Comparison of ENCODE assay signal across 10 cellular contexts in genomic region chr1:206471993-206472392, GRCh38. TPM values are rescaled to one million over a fixed set of nuclear protein-coding genes. Genes with fewer than 3 reads are reported as not detected.
DNase-seq lines count a peak whose midpoint lies in the region; ATAC-seq and TF ChIP-seq lines count a peak whose summit lies in the region.
"Had no signal": no experiment of that assay in that cellular context is flagged by ENCODE, and none has a peak within 500 bp of the region (broad histone marks: within the 10 kb centered on the region; RNA-seq: fewer than 3 reads in every experiment).

No MANE protein-coding gene starts in this region.

- no peak overlapping the region for H2BK15ac ChIP-seq in mesenchymal stem cell (ENCODE audit: low read depth, poor library complexity, severe bottlenecking)

- no peak overlapping the region for H3K4me3 ChIP-seq in BLaER1
- H3K4me3 ChIP-seq in GM23338 = no peak overlapping the region; the same call in 1 of the 2 replicates
- H3K4me3 ChIP-seq in mesenchymal stem cell (ENCODE audit: insufficient read depth in 1 of 2, low read depth in 1 of 2, low read length in 2 of 2) = no peak overlapping the region

- H3K36me3 Mint-ChIP-seq in GM23338 (ENCODE audit: low read depth) = peaks cover 28% of the 10 kb centered on the region
- peaks cover 45% of the 10 kb centered on the region for H3K36me3 Mint-ChIP-seq in activated T-helper 1 cell treated with anti-CD3 and anti-CD28 coated beads, Interleukin-12 subunit alpha, Interleukin-12 subunit beta, Interleukin-2, Interleukin-4 antibody, amounts not matched to agents 30 ng/mL and 10 ng/mL and 1 ng/mL, durations not matched to agents 14 hours and 24 hours and 36 hours (ENCODE audit: low read depth)

- H3K27me3 ChIP-seq in BLaER1 = no peaks in the 10 kb centered on the region
- H3K27me3 ChIP-seq in GM23338 (ENCODE audit: insufficient read depth) = no peaks in the 10 kb centered on the region
- H3K27me3 ChIP-seq in mesenchymal stem cell (ENCODE audit: control insufficient read depth in 1 of 2, insufficient read depth in 1 of 2, low read length in 2 of 2) = no peaks in the 10 kb centered on the region
- H3K27me3 ChIP-seq: esophagus squamous epithelium had no signal

- H3K4me2 ChIP-seq in BLaER1 (peak overlapping the region; percentile 100), GM23338 (peak overlapping the region; percentile 92), mesenchymal stem cell (ENCODE audit: low read length, poor library complexity, severe bottlenecking) (no peak overlapping the region)

- no peaks in the 10 kb centered on the region; the same call in 2 of the 3 replicates for H3K9me3 Mint-ChIP-seq in GM23338
- H3K9me3 Mint-ChIP-seq in activated T-helper 1 cell treated with anti-CD3 and anti-CD28 coated beads, Interleukin-12 subunit alpha, Interleukin-12 subunit beta, Interleukin-2, Interleukin-4 antibody, amounts not matched to agents 30 ng/mL and 10 ng/mL and 1 ng/mL, durations not matched to agents 14 hours and 24 hours and 36 hours = no peaks in the 10 kb centered on the region

- H4K8ac ChIP-seq in mesenchymal stem cell (ENCODE audit: low read length) = no peak overlapping the region

- intact Hi-C loops in activated T-helper 1 cell treated with anti-CD3 and anti-CD28 coated beads, Interleukin-12 subunit alpha, Interleukin-12 subunit beta, Interleukin-2, Interleukin-4 antibody, amounts not matched to agents 30 ng/mL and 10 ng/mL and 1 ng/mL, durations not matched to agents 14 hours and 24 hours and 36 hours (cut with micrococcal nuclease) = loop anchor here (1.0 to 10.0 kb wide), 3 partner anchors 33 to 453 kb away; partner anchors contain the start of gene FCMR

- no peak overlapping the region for H3K23ac ChIP-seq in mesenchymal stem cell (ENCODE audit: low read length in 2 of 2)

- peak overlapping the region in 1 of 2 experiments; percentile 44 for H3K14ac ChIP-seq in mesenchymal stem cell (ENCODE audit: low read length in 2 of 2)

- H3K27me3 Mint-ChIP-seq in GM23338 (ENCODE audit: insufficient read depth, low read depth, poor library complexity) = peaks cover 16% of the 10 kb centered on the region
- no peaks in the 10 kb centered on the region for H3K27me3 Mint-ChIP-seq in activated T-helper 1 cell treated with anti-CD3 and anti-CD28 coated beads, Interleukin-12 subunit alpha, Interleukin-12 subunit beta, Interleukin-2, Interleukin-4 antibody, amounts not matched to agents 30 ng/mL and 10 ng/mL and 1 ng/mL, durations not matched to agents 14 hours and 24 hours and 36 hours (ENCODE audit: insufficient read depth)

- H3K36me3 ChIP-seq in BLaER1 = peaks cover 36% of the 10 kb centered on the region
- H3K36me3 ChIP-seq in GM23338 (ENCODE audit: insufficient read depth) = no peaks in the 10 kb centered on the region
- peaks cover 29 to 30% of the 10 kb centered on the region in 2 experiments for H3K36me3 ChIP-seq in mesenchymal stem cell (ENCODE audit: control insufficient read depth in 1 of 2, insufficient read depth in 2 of 2, low read depth in 1 of 2, low read length in 2 of 2)

- H3K4me1 ChIP-seq in BLaER1 (peaks cover 60% of the 10 kb centered on the region), GM23338 (ENCODE audit: insufficient read depth) (peaks cover 40% of the 10 kb centered on the region), mesenchymal stem cell (ENCODE audit: control insufficient read depth, insufficient read depth, low read depth, low read length) (peaks cover 39% of the 10 kb centered on the region)

- no peak for TF ChIP-seq CTCF in GM23338 (conservative IDR thresholded peaks at IDR 0.05; ENCODE audit: low read depth in 2 of 2)

- peak overlapping the region; percentile 77 for H3K4me3 Mint-ChIP-seq in GM23338
- peak overlapping the region; percentile 98 for H3K4me3 Mint-ChIP-seq in activated T-helper 1 cell treated with anti-CD3 and anti-CD28 coated beads, Interleukin-12 subunit alpha, Interleukin-12 subunit beta, Interleukin-2, Interleukin-4 antibody, amounts not matched to agents 30 ng/mL and 10 ng/mL and 1 ng/mL, durations not matched to agents 14 hours and 24 hours and 36 hours

- H3F3A ChIP-seq in GM23338 (replicated peaks; ENCODE audit: low read depth) = no peaks in the 10 kb centered on the region

- peak overlapping the region; percentile 24 for H2BK120ac ChIP-seq in mesenchymal stem cell (ENCODE audit: low read depth, low read length)

- H4K91ac ChIP-seq in mesenchymal stem cell (ENCODE audit: low read length) = no peak overlapping the region

- no peaks in the 10 kb centered on the region for H3K9me3 ChIP-seq in BLaER1
- no peaks in the 10 kb centered on the region for H3K9me3 ChIP-seq in mesenchymal stem cell (ENCODE audit: control insufficient read depth, low read length)
- H3K9me3 ChIP-seq: esophagus squamous epithelium had no signal

- peak overlapping the region; percentile 74; the same call in 1 of the 2 replicates for H3K9ac ChIP-seq in BLaER1
- H3K9ac ChIP-seq in mesenchymal stem cell (ENCODE audit: low read length) = peak overlapping the region; percentile 33

- no peak overlapping the region for H3K27ac Mint-ChIP-seq in GM23338
- H3K27ac Mint-ChIP-seq in activated T-helper 1 cell treated with anti-CD3 and anti-CD28 coated beads, Interleukin-12 subunit alpha, Interleukin-12 subunit beta, Interleukin-2, Interleukin-4 antibody, amounts not matched to agents 30 ng/mL and 10 ng/mL and 1 ng/mL, durations not matched to agents 14 hours and 24 hours and 36 hours = peak overlapping the region; percentile 94

- no peak overlapping the region for H2BK12ac ChIP-seq in mesenchymal stem cell (ENCODE audit: low read length in 2 of 2)

- ATAC-seq in GM23338 (no peak), HG03280 (IDR thresholded peaks at IDR 0.05; ENCODE audit: unreplicated experiment) (no peak), GM21367 (IDR thresholded peaks at IDR 0.05; ENCODE audit: unreplicated experiment) (no peak)

- H3K4ac ChIP-seq in mesenchymal stem cell (ENCODE audit: low read depth in 1 of 2, low read length in 2 of 2) = no peak overlapping the region

- H4K20me1 ChIP-seq in BLaER1 = no peaks in the 10 kb centered on the region
- H4K20me1 ChIP-seq in GM23338 (replicated peaks; ENCODE audit: insufficient read depth) = no peaks in the 10 kb centered on the region

- DNase-seq in GM23338 (ENCODE audit: low spot score) = no peak
- DNase-seq in activated T-helper 1 cell treated with anti-CD3 and anti-CD28 coated beads, Interleukin-12 subunit alpha, Interleukin-12 subunit beta, Interleukin-2, Interleukin-4 antibody, amounts not matched to agents 30 ng/mL and 10 ng/mL and 1 ng/mL, durations not matched to agents 14 hours and 24 hours and 36 hours (ENCODE audit: low spot score) = no peak
- peak; percentile 39 for DNase-seq in mesenchymal stem cell
- no peak for DNase-seq in RKO (ENCODE audit: low spot score)
- no peak for DNase-seq in NCI-H1930 (lab: John Stamatoyannopoulos, UW)
- DNase-seq: esophagus squamous epithelium, NCI-H1048 had no signal

- H2AFZ ChIP-seq in GM23338 = no peak overlapping the region
- no peak overlapping the region for H2AFZ ChIP-seq in mesenchymal stem cell (ENCODE audit: low read depth, low read length)

- no peak overlapping the region for H2AK5ac ChIP-seq in mesenchymal stem cell (ENCODE audit: low read length, severe bottlenecking)

- no peaks in the 10 kb centered on the region for H3K79me2 ChIP-seq in GM23338 (replicated peaks; ENCODE audit: insufficient read depth)

- no peak overlapping the region for H2BK5ac ChIP-seq in mesenchymal stem cell (ENCODE audit: low read depth, low read length, poor library complexity, severe bottlenecking)

- 76% methylated on average over 2 of the region's 2 CpGs for WGBS in mesenchymal stem cell

- peaks cover 7% of the 10 kb centered on the region for H3K79me1 ChIP-seq in mesenchymal stem cell (replicated peaks; ENCODE audit: low read length, poor library complexity, severe bottlenecking)

- H3K27ac ChIP-seq in BLaER1 (peak overlapping the region; percentile 78), GM23338 (ENCODE audit: low read depth) (no peak overlapping the region), mesenchymal stem cell (ENCODE audit: low read length, poor library complexity, severe bottlenecking) (peak overlapping the region; percentile 43)

- peaks cover 54% of the 10 kb centered on the region for H3K4me1 Mint-ChIP-seq in GM23338
- H3K4me1 Mint-ChIP-seq in activated T-helper 1 cell treated with anti-CD3 and anti-CD28 coated beads, Interleukin-12 subunit alpha, Interleukin-12 subunit beta, Interleukin-2, Interleukin-4 antibody, amounts not matched to agents 30 ng/mL and 10 ng/mL and 1 ng/mL, durations not matched to agents 14 hours and 24 hours and 36 hours (ENCODE audit: low read depth) = peaks cover 85% of the 10 kb centered on the region

- no peaks in the 10 kb centered on the region for H3K9me2 ChIP-seq in GM23338 (ENCODE audit: insufficient read depth)

- peak overlapping the region in 1 of 2 experiments; percentile 75 for H3K18ac ChIP-seq in mesenchymal stem cell (ENCODE audit: low read depth in 1 of 2, low read length in 2 of 2)

TF ChIP-seq in GM23338, 12 proteins besides CTCF, POLR2A, EP300 and RAD21 (continues in another document):
- no peak for TF ChIP-seq POLR2AphosphoS5 (IDR thresholded peaks at IDR 0.05; ENCODE audit: low read depth)
- TF ChIP-seq ETS1 (IDR thresholded peaks at IDR 0.05) = no peak
- TF ChIP-seq STAT1 (IDR thresholded peaks at IDR 0.05; ENCODE audit: unreplicated experiment) = no peak

RNA-seq across cellular contexts. Expression of gene IKBKE, which starts 1.7 kb away (rescaled TPM):
- 7.1 and 11.1 TPM in 2 replicates for total RNA-seq in GM23338 (2014; rRNA removed; shearing (Covaris generic))
- 3.3 and 4.8 TPM in 2 replicates for polyA plus RNA-seq in GM23338 (2016; fragmentation: Nextera tagmentation; extraction: Ambion mirVana)
- total RNA-seq in activated T-helper 1 cell treated with anti-CD3 and anti-CD28 coated beads, Interleukin-12 subunit alpha, Interleukin-12 subunit beta, Interleukin-2, Interleukin-4 antibody, amounts not matched to agents 30 ng/mL and 10 ng/mL and 1 ng/mL, durations not matched to agents 14 hours and 24 hours and 36 hours = 59.8 and 64.9 TPM in 2 replicates
- 15.5 TPM for polyA plus RNA-seq in mesenchymal stem cell (2013, experiment 1 of 2)
- 15.3 TPM for polyA plus RNA-seq in mesenchymal stem cell (2013, experiment 2 of 2)

RNA-seq across cellular contexts. Expression of gene RASSF5, which starts 35.3 kb away (rescaled TPM):
- total RNA-seq in GM23338 (2014; rRNA removed; shearing (Covaris generic)) = 3.1 and 4.4 TPM in 2 replicates
- polyA plus RNA-seq in GM23338 (2016; fragmentation: Nextera tagmentation; extraction: Ambion mirVana) = 0.48 and 0.57 TPM in 2 replicates
- total RNA-seq in activated T-helper 1 cell treated with anti-CD3 and anti-CD28 coated beads, Interleukin-12 subunit alpha, Interleukin-12 subunit beta, Interleukin-2, Interleukin-4 antibody, amounts not matched to agents 30 ng/mL and 10 ng/mL and 1 ng/mL, durations not matched to agents 14 hours and 24 hours and 36 hours = 220 and 221 TPM in 2 replicates
- polyA plus RNA-seq in mesenchymal stem cell (2013, experiment 1 of 2) = 0.93 TPM
- 1.2 TPM for polyA plus RNA-seq in mesenchymal stem cell (2013, experiment 2 of 2)

Comparison
In these comparisons a context has a peak if more than half of its experiments do, and no peak if none do; other contexts are left out.
1. RNA of gene RASSF5, which starts 35.3 kb away (total RNA-seq): 220 to 221 TPM in activated T-helper 1 cell treated with anti-CD3 and anti-CD28 coated beads, Interleukin-12 subunit alpha, Interleukin-12 subunit beta, Interleukin-2, Interleukin-4 antibody, amounts not matched to agents 30 ng/mL and 10 ng/mL and 1 ng/mL, durations not matched to agents 14 hours and 24 hours and 36 hours; 3.1 to 4.4 TPM in GM23338; every median in the first group is over 10 times any median in the second.